Comparison of ENCODE assay signal across 2 cellular contexts in genomic region chr5:40774626-40775025, GRCh38.
TF ChIP-seq lines count a peak whose summit lies in the region.

No MANE protein-coding gene starts in this region.

TF ChIP-seq in K562, 482 proteins besides CTCF, POLR2A, EP300 and RAD21:
- TF ChIP-seq MTF1 (CRISPR knock-in tag; IDR thresholded peaks at IDR 0.05; ENCODE audit: borderline replicate concordance) (no peak), KAT2B (IDR thresholded peaks at IDR 0.05; ENCODE audit: low read depth, low read length) (no peak), MYC (IDR thresholded peaks at IDR 0.05; ENCODE audit: low read depth, low read length) (no peak), MYC (CRISPR knock-in tag; IDR thresholded peaks at IDR 0.05; ENCODE audit: borderline replicate concordance, low read depth) (no peak), ZNF592 (IDR thresholded peaks at IDR 0.05) (no peak), PBX2 (CRISPR knock-in tag; IDR thresholded peaks at IDR 0.05; ENCODE audit: low read depth) (no peak), PBX2 (tag; conservative IDR thresholded peaks at IDR 0.05; ENCODE audit: low read depth) (no peak), TARDBP (IDR thresholded peaks at IDR 0.05) (no peak), PRDM10 (IDR thresholded peaks at IDR 0.05; ENCODE audit: partially characterized antibody) (no peak), TEAD4 (IDR thresholded peaks at IDR 0.05; ENCODE audit: low read length) (no peak), TEAD4 (CRISPR knock-in tag; IDR thresholded peaks at IDR 0.05; ENCODE audit: borderline replicate concordance) (no peak), PYGO2 (tag; IDR thresholded peaks at IDR 0.05) (no peak), ZNF75A (CRISPR knock-in tag; IDR thresholded peaks at IDR 0.05) (no peak), ZNF239 (CRISPR knock-in tag; IDR thresholded peaks at IDR 0.05) (no peak), ETV6 (IDR thresholded peaks at IDR 0.05; ENCODE audit: borderline replicate concordance in 1 of 2, low read depth in 2 of 2, low read length in 1 of 2) (no peak), ETV6 (CRISPR knock-in tag; IDR thresholded peaks at IDR 0.05; ENCODE audit: borderline replicate concordance) (no peak), NBN (IDR thresholded peaks at IDR 0.05; ENCODE audit: low read depth) (no peak), SP2 (IDR thresholded peaks at IDR 0.05; ENCODE audit: extremely low read depth, low read depth, low read length, poor library complexity, severe bottlenecking) (no peak), ATF1 (CRISPR knock-in tag; IDR thresholded peaks at IDR 0.05) (no peak), ATF1 (tag; IDR thresholded peaks at IDR 0.05) (no peak), NELFE (IDR thresholded peaks at IDR 0.05; ENCODE audit: insufficient read depth, insufficient read length) (no peak), HDAC8 (tag; IDR thresholded peaks at IDR 0.05) (no peak), CBX2 (IDR thresholded peaks at IDR 0.05; ENCODE audit: insufficient read depth, low read length, poor library complexity, severe bottlenecking) (no peak)

TF ChIP-seq in liver, 16 proteins besides CTCF, POLR2A, EP300 and RAD21 (continued from another document):
- no peak for TF ChIP-seq SP1 (IDR thresholded peaks at IDR 0.05)
- TF ChIP-seq EGR1 (IDR thresholded peaks at IDR 0.05; ENCODE audit: low read depth in 2 of 2): no peak
- no peak for TF ChIP-seq GABPA (IDR thresholded peaks at IDR 0.05 in 1 of 2, conservative IDR thresholded peaks at IDR 0.05 in 1 of 2)
- TF ChIP-seq TAF1 (conservative IDR thresholded peaks at IDR 0.05): no peak
- no peak for TF ChIP-seq RXRA (IDR thresholded peaks at IDR 0.05)
- no peak for TF ChIP-seq REST (IDR thresholded peaks at IDR 0.05)
